In the genomic region with DNA sequence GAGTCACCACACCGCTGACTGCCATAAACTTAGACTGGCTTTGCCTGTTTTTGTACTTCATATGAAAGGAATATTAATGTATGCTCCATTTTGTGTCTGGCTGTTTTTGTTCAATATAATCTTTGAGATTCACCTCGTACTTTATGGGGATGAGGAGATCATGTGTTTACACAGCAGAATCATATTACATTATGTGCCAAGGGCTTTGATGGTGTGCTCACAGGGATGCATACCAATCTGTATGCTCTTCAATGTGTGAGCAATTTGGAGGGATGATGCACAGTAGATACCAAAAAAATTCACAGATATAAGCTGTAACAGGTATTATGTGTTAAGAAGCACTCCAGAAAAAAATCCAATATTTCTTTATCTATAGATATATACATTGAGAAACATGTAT, we compare ENCODE assay signal across 22 cellular contexts.
DNase-seq lines count a peak whose midpoint lies in the region; ATAC-seq and TF ChIP-seq lines count a peak whose summit lies in the region.
"Had no signal": no experiment of that assay in that cellular context is flagged by ENCODE, and none has a peak within 500 bp of the region (broad histone marks: within the 10 kb centered on the region; RNA-seq: fewer than 3 reads in every experiment).

No MANE protein-coding gene starts in this region.

- H3K4me1 Mint-ChIP-seq in MCF 10A (ENCODE audit: insufficient read depth, unreplicated experiment), result no peaks in the 10 kb centered on the region
- H3K4me1 Mint-ChIP-seq: CD4-positive, alpha-beta memory T cell; T-cell had no signal

- intact Hi-C loops in MCF 10A (cut with micrococcal nuclease), result no loop called here
- intact Hi-C loops in mammary epithelial cell (cut with micrococcal nuclease), result no loop called here
- intact Hi-C loops in right lobe of liver (cut with DNase I), result no loop called here

- peak; percentile 9 for DNase-seq in NCI-H1092 treated with DMSO at 0.1 percent for 48 hours (lab: John Stamatoyannopoulos, UW)
- DNase-seq in NCI-H1092 (lab: John Stamatoyannopoulos, UW), result no peak
- peak; percentile 13 for DNase-seq in MCF 10A (ENCODE audit: unreplicated experiment)
- DNase-seq in mammary epithelial cell, result no peak
- peak; percentile 9 for DNase-seq in SHP77 treated with DMSO at 0.1 percent for 48 hours (lab: John Stamatoyannopoulos, UW)
- no peak for DNase-seq in NCI-H1930 (lab: John Stamatoyannopoulos, UW)
- DNase-seq in right lobe of liver, result no peak
- DNase-seq: 8988T; CD4-positive, alpha-beta memory T cell; EL; IMR-90; MV-4-11; NCI-H146; NCI-H2081; NCI-H2227 treated with DMSO at 0.1 percent for 48 hours; PC-9; RPMI8226; T-cell had no signal

- H3K4me2 ChIP-seq in mammary epithelial cell (ENCODE audit: insufficient read depth, low read depth, low read length), result no peak overlapping the region
- H3K4me2 ChIP-seq: BLaER1 treated with 17β-estradiol and CSF1 and Interleukin-3, amounts not matched to agents 10 nM and 100 nM; KMS-11; PC-9 had no signal

- no peak overlapping the region for H3K27ac ChIP-seq in mammary epithelial cell (ENCODE audit: insufficient read depth, low read depth, low read length)
- H3K27ac ChIP-seq in right lobe of liver, result no peak overlapping the region
- H3K27ac ChIP-seq: BLaER1 treated with 17β-estradiol and CSF1 and Interleukin-3, amounts not matched to agents 10 nM and 100 nM; KMS-11; PC-9 had no signal

- H3K9me3 ChIP-seq in mammary epithelial cell (replicated peaks; ENCODE audit: insufficient read depth, low read length), result no peaks in the 10 kb centered on the region
- H3K9me3 ChIP-seq in right lobe of liver, result no peaks in the 10 kb centered on the region
- H3K9me3 ChIP-seq: BLaER1 treated with 17β-estradiol and CSF1 and Interleukin-3, amounts not matched to agents 10 nM and 100 nM had no signal

- no peaks in the 10 kb centered on the region for H4K20me1 ChIP-seq in mammary epithelial cell (ENCODE audit: insufficient read depth, low read length)
- H4K20me1 ChIP-seq: BLaER1 treated with 17β-estradiol and CSF1 and Interleukin-3, amounts not matched to agents 10 nM and 100 nM had no signal

- H3K4me3 Mint-ChIP-seq in MCF 10A (ENCODE audit: unreplicated experiment), result no peak overlapping the region
- H3K4me3 Mint-ChIP-seq: CD4-positive, alpha-beta memory T cell; T-cell; T-helper 2 cell treated with Interferon-gamma antibody and Interleukin-4, amounts not matched to agents 5 μg/mL and 100 μg/mL, for 36 hours had no signal

- no peak for ATAC-seq in right lobe of liver
- ATAC-seq: SK-N-SH treated with all-trans-retinoic acid at 6 μM for 48 hours, T-cell had no signal

- H3K9ac ChIP-seq in mammary epithelial cell (ENCODE audit: insufficient read depth, low read length), result no peak overlapping the region
- H3K9ac ChIP-seq: BLaER1 treated with 17β-estradiol and CSF1 and Interleukin-3, amounts not matched to agents 10 nM and 100 nM; KMS-11 had no signal

- H3K79me2 ChIP-seq in mammary epithelial cell (ENCODE audit: insufficient read depth, low read length), result no peaks in the 10 kb centered on the region

- H3K9me3 Mint-ChIP-seq in MCF 10A (ENCODE audit: unreplicated experiment), result no peaks in the 10 kb centered on the region
- H3K9me3 Mint-ChIP-seq: T-helper 2 cell treated with Interferon-gamma antibody and Interleukin-4, amounts not matched to agents 5 μg/mL and 100 μg/mL, for 36 hours had no signal

- POLR2A ChIA-PET in MCF 10A (lab: Yijun Ruan, JAX), result no interaction called here

- BruUV-seq in MCF 10A (replicated peaks; lab: Mats Ljungman, UMichigan) (no TSS peak), mammary epithelial cell (replicated peaks; lab: Mats Ljungman, UMichigan) (no TSS peak)

- H3K4me1 ChIP-seq in mammary epithelial cell (ENCODE audit: insufficient read depth, low read length) (no peaks in the 10 kb centered on the region), right lobe of liver (no peaks in the 10 kb centered on the region)
- H3K4me1 ChIP-seq: BLaER1 treated with 17β-estradiol and CSF1 and Interleukin-3, amounts not matched to agents 10 nM and 100 nM had no signal

- H3K36me3 Mint-ChIP-seq in MCF 10A (ENCODE audit: insufficient read depth, unreplicated experiment), result no peaks in the 10 kb centered on the region
- H3K36me3 Mint-ChIP-seq: CD4-positive, alpha-beta memory T cell; T-cell had no signal

- no peaks in the 10 kb centered on the region for H3K27me3 Mint-ChIP-seq in MCF 10A (ENCODE audit: insufficient read depth, unreplicated experiment)
- H3K27me3 Mint-ChIP-seq: CD4-positive, alpha-beta memory T cell; T-cell had no signal

- dilution Hi-C loops in mammary epithelial cell (cut with HindIII; ENCODE audit: low sequenced_read_pairs), result no loop called here

- no peaks in the 10 kb centered on the region for H3K27me3 ChIP-seq in mammary epithelial cell (ENCODE audit: insufficient read depth, low read length)
- H3K27me3 ChIP-seq in right lobe of liver, result no peaks in the 10 kb centered on the region
- H3K27me3 ChIP-seq: BLaER1 treated with 17β-estradiol and CSF1 and Interleukin-3, amounts not matched to agents 10 nM and 100 nM had no signal

- WGBS in mammary epithelial cell (ENCODE audit: low coverage, missing lambda C conversion rate), result 76% methylated on average over 2 of the region's 2 CpGs
- 48% methylated on average over 2 of the region's 2 CpGs for WGBS in right lobe of liver (ENCODE audit: insufficient coverage, low coverage, low lambda C conversion rate, missing lambda C conversion rate)

- CTCF ChIA-PET in MCF 10A (lab: Yijun Ruan, JAX), result no interaction called here
- CTCF ChIA-PET in mammary epithelial cell (lab: Charles Lee; ENCODE audit: low non-redundant PET), result no interaction called here

- in situ Hi-C loops in mammary epithelial cell (cut with MboI; ENCODE audit: low sequenced_read_pairs in 2 of 2), result no loop called here

- TF ChIP-seq CTCF in MCF 10A (IDR thresholded peaks at IDR 0.05; ENCODE audit: unreplicated experiment) (no peak), mammary epithelial cell (conservative IDR thresholded peaks at IDR 0.05 in 1 of 2, IDR thresholded peaks at IDR 0.05 in 1 of 2; ENCODE audit: extremely low read depth in 1 of 2, insufficient read depth in 1 of 2, low read depth in 1 of 2, low read length in 2 of 2) (no peak), right lobe of liver (IDR thresholded peaks at IDR 0.05) (no peak)

- H3K27ac Mint-ChIP-seq in MCF 10A (ENCODE audit: low read depth, unreplicated experiment), result no peak overlapping the region
- H3K27ac Mint-ChIP-seq: CD4-positive, alpha-beta memory T cell; T-cell; T-helper 2 cell treated with Interferon-gamma antibody and Interleukin-4, amounts not matched to agents 5 μg/mL and 100 μg/mL, for 36 hours had no signal

- no peak overlapping the region for H2AFZ ChIP-seq in mammary epithelial cell (ENCODE audit: low read depth, low read length)
- H2AFZ ChIP-seq: PC-9 had no signal

- H3K4me3 ChIP-seq in mammary epithelial cell (replicated peaks in 1 of 3; ENCODE audit: insufficient read depth in 1 of 3, low read depth in 2 of 3, low read length in 3 of 3) (no peak overlapping the region), right lobe of liver (no peak overlapping the region)
- H3K4me3 ChIP-seq: BLaER1 treated with 17β-estradiol and CSF1 and Interleukin-3, amounts not matched to agents 10 nM and 100 nM; PC-9 had no signal

- TF ChIP-seq POLR2A in right lobe of liver (IDR thresholded peaks at IDR 0.05), result no peak

- H3K36me3 ChIP-seq in mammary epithelial cell (ENCODE audit: insufficient read depth, low read length) (no peaks in the 10 kb centered on the region), right lobe of liver (no peaks in the 10 kb centered on the region)
- H3K36me3 ChIP-seq: BLaER1 treated with 17β-estradiol and CSF1 and Interleukin-3, amounts not matched to agents 10 nM and 100 nM had no signal

Comparison
In these comparisons a context has a peak if more than half of its experiments do, and no peak if none do; other contexts are left out.
1. DNase-seq: peak in NCI-H1092 treated with DMSO at 0.1 percent for 48 hours (single experiment), MCF 10A (single experiment) and SHP77 treated with DMSO at 0.1 percent for 48 hours (single experiment); none in NCI-H1092 (single experiment), mammary epithelial cell (single experiment), NCI-H1930 (0 of 2) and right lobe of liver (0 of 3).